ENCODE assay signal across 25 cellular contexts in the genomic region with DNA sequence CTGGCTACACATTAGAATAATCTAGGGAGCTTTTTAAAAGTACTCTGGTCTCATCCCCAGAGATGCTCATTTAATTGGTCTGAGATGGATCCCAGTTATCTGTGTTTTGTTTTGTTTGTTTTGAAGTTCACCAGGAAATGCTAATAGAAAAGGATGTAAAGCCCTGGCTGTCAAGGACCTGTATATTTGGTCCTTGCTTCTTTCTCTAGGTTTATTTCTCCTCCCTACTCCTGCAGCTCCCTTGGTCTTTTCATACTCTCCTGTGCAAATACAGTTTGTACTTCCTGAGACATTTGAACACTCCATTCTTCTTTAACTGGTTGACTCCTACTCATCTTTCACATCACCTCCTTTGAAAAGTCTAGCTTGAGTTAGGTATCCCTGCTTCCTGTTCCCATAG. TPM values are rescaled to one million over a fixed set of nuclear protein-coding genes. Genes with fewer than 3 reads are reported as not detected.
A peak's percentile ranks its signal among the peaks of the same experiment; 100 is the strongest.
DNase-seq lines count a peak whose midpoint lies in the region; ATAC-seq and TF ChIP-seq lines count a peak whose summit lies in the region.
"Had no signal": no experiment of that assay in that cellular context is flagged by ENCODE, and none has a peak within 500 bp of the region (broad histone marks: within the 10 kb centered on the region; RNA-seq: fewer than 3 reads in every experiment).

No MANE protein-coding gene starts in this region.

- H3K27ac Mint-ChIP-seq in activated naive CD8-positive, alpha-beta T cell = peak overlapping the region; percentile 42
- no peak overlapping the region for H3K27ac Mint-ChIP-seq in activated naive CD8-positive, alpha-beta T cell treated with anti-CD3 and anti-CD28 coated beads for 36 hours
- H3K27ac Mint-ChIP-seq: activated T-helper 2 cell treated with anti-CD3 and anti-CD28 coated beads, Interferon-gamma antibody, Interleukin-2, Interleukin-4, amounts not matched to agents 10 μg/mL and 5 μg/mL and 100 μg/mL, durations not matched to agents 14 hours and 24 hours and 36 hours; dendritic cell treated with granulocyte-macrophage colony-stimulating factor and Interleukin-4, amounts not matched to agents 40 ng/mL and 50 ng/mL, for 4 days had no signal

- H3K4ac ChIP-seq in trophoblast cell (ENCODE audit: low read depth, low read length) = peak overlapping the region; percentile 21

- no peak for DNase-seq in activated naive CD8-positive, alpha-beta T cell treated with anti-CD3 and anti-CD28 coated beads for 36 hours
- DNase-seq in coronary artery (ENCODE audit: low spot score) (no peak), trophoblast cell (no peak), omental fat pad (ENCODE audit: low spot score) (no peak)
- DNase-seq: activated CD8-positive, alpha-beta memory T cell treated with anti-CD3 and anti-CD28 coated beads for 24 hours; heart left ventricle; immature natural killer cell; left ventricle myocardium inferior; MG63; mucosa of descending colon; NCI-H1436; pancreas; SHP77; stimulated activated CD4-positive, alpha-beta T cell treated with anti-CD3 and anti-CD28 coated beads, Interleukin-15, amount 100 ng/mL, for 24 hours; SW 1271 had no signal

- H3K9ac ChIP-seq in Loucy (ENCODE audit: low read depth, low read length, poor library complexity, severe bottlenecking) (peak overlapping the region; percentile 87), trophoblast cell (ENCODE audit: low read length) (no peak overlapping the region)

- H3K4me1 ChIP-seq in Loucy (ENCODE audit: insufficient read depth, low read length, poor library complexity, severe bottlenecking) = peaks cover 45% of the 10 kb centered on the region
- no peaks in the 10 kb centered on the region for H3K4me1 ChIP-seq in trophoblast cell (ENCODE audit: control insufficient read depth in 1 of 2, insufficient read depth in 2 of 2, low read length in 2 of 2)

- H3K9me3 ChIP-seq in Loucy (ENCODE audit: insufficient read depth, low read depth, low read length) = no peaks in the 10 kb centered on the region
- peaks cover 3% of the 10 kb centered on the region for H3K9me3 ChIP-seq in trophoblast cell (ENCODE audit: insufficient read depth, low read depth, low read length)
- H3K9me3 ChIP-seq: A549, heart left ventricle, left ventricle myocardium inferior, MG63, mucosa of descending colon, pancreas, suprapubic skin had no signal

- H4K12ac ChIP-seq in trophoblast cell (ENCODE audit: low read depth, low read length) = no peak overlapping the region

- H3K4me2 ChIP-seq in Loucy (ENCODE audit: low read depth, low read length, poor library complexity, severe bottlenecking) (peak overlapping the region; percentile 92), trophoblast cell (ENCODE audit: low read length) (no peak overlapping the region)
- H3K4me2 ChIP-seq: A549 had no signal

- no peaks in the 10 kb centered on the region for H3K27me3 ChIP-seq in Loucy (ENCODE audit: insufficient read depth, low read length, poor library complexity, severe bottlenecking)
- no peaks in the 10 kb centered on the region for H3K27me3 ChIP-seq in trophoblast cell (ENCODE audit: insufficient read depth, low read length)
- H3K27me3 ChIP-seq: heart left ventricle, MG63, pancreas, suprapubic skin had no signal

- H2BK120ac ChIP-seq in trophoblast cell (ENCODE audit: insufficient read depth, low read length, poor library complexity) = no peak overlapping the region

- H3K14ac ChIP-seq in trophoblast cell (ENCODE audit: low read length) = no peak overlapping the region

- H2AFZ ChIP-seq in Loucy (ENCODE audit: low read length) (no peak overlapping the region), trophoblast cell (ENCODE audit: insufficient read depth, low read length, poor library complexity) (no peak overlapping the region)

- H3K4me3 ChIP-seq in Loucy (ENCODE audit: low read length, poor library complexity, severe bottlenecking) = peak overlapping the region; percentile 96
- peak overlapping the region; percentile 15 for H3K4me3 ChIP-seq in coronary artery
- no peak overlapping the region for H3K4me3 ChIP-seq in trophoblast cell (ENCODE audit: low read depth, low read length)
- H3K4me3 ChIP-seq: A549, MG63, mucosa of descending colon, pancreas, suprapubic skin had no signal

- H3K9me2 ChIP-seq in Loucy (replicated peaks; ENCODE audit: low read depth, low read length) = no peaks in the 10 kb centered on the region

- H3K23ac ChIP-seq in trophoblast cell (ENCODE audit: low read length) = no peak overlapping the region

- H3F3A ChIP-seq in Loucy (ENCODE audit: low read depth) = no peaks in the 10 kb centered on the region

- H3K18ac ChIP-seq in trophoblast cell (ENCODE audit: low read length) = no peak overlapping the region

- H2AK5ac ChIP-seq in trophoblast cell (ENCODE audit: low read length) = no peak overlapping the region

- peaks cover 61% of the 10 kb centered on the region for H4K20me1 ChIP-seq in Loucy (ENCODE audit: insufficient read depth, low read length, poor library complexity, severe bottlenecking)

- H3K36me3 Mint-ChIP-seq in activated naive CD8-positive, alpha-beta T cell = no peaks in the 10 kb centered on the region
- peaks cover 2% of the 10 kb centered on the region for H3K36me3 Mint-ChIP-seq in activated naive CD8-positive, alpha-beta T cell treated with anti-CD3 and anti-CD28 coated beads for 36 hours
- H3K36me3 Mint-ChIP-seq: immature natural killer cell had no signal

- ATAC-seq in HG03097 (IDR thresholded peaks at IDR 0.05; ENCODE audit: low FRiP score, unreplicated experiment) (no peak), GM18907 (IDR thresholded peaks at IDR 0.05; ENCODE audit: unreplicated experiment) (no peak), omental fat pad (ENCODE audit: low FRiP score) (no peak)
- ATAC-seq: A549, heart left ventricle, HepG2, mucosa of descending colon, pancreas, sciatic nerve had no signal

- peaks cover 8% of the 10 kb centered on the region for H3K79me1 ChIP-seq in trophoblast cell (ENCODE audit: low read length)

- no peaks in the 10 kb centered on the region for H3K36me3 ChIP-seq in Loucy (ENCODE audit: insufficient read depth, low read length)
- no peaks in the 10 kb centered on the region for H3K36me3 ChIP-seq in trophoblast cell (ENCODE audit: control insufficient read depth in 1 of 2, insufficient read depth in 2 of 2, low read length in 2 of 2)
- H3K36me3 ChIP-seq: heart left ventricle, left ventricle myocardium inferior, MG63, pancreas, suprapubic skin had no signal

- TF ChIP-seq CTCF in Loucy (conservative IDR thresholded peaks at IDR 0.05; ENCODE audit: low read length) = no peak
- no peak for TF ChIP-seq CTCF in coronary artery (IDR thresholded peaks at IDR 0.05)
- no peak for TF ChIP-seq CTCF in omental fat pad (IDR thresholded peaks at IDR 0.05)

- peaks cover 67% of the 10 kb centered on the region for H3K4me1 Mint-ChIP-seq in activated naive CD8-positive, alpha-beta T cell (ENCODE audit: low read depth)
- H3K4me1 Mint-ChIP-seq in activated naive CD8-positive, alpha-beta T cell treated with anti-CD3 and anti-CD28 coated beads for 36 hours = peaks cover 49% of the 10 kb centered on the region

- H3K27me3 Mint-ChIP-seq in activated naive CD8-positive, alpha-beta T cell = no peaks in the 10 kb centered on the region
- H3K27me3 Mint-ChIP-seq in activated naive CD8-positive, alpha-beta T cell treated with anti-CD3 and anti-CD28 coated beads for 36 hours = no peaks in the 10 kb centered on the region
- H3K27me3 Mint-ChIP-seq: dendritic cell treated with granulocyte-macrophage colony-stimulating factor and Interleukin-4, amounts not matched to agents 40 ng/mL and 50 ng/mL, for 4 days had no signal

- H3K9me3 Mint-ChIP-seq in activated naive CD8-positive, alpha-beta T cell (ENCODE audit: low read depth) = no peaks in the 10 kb centered on the region
- no peaks in the 10 kb centered on the region for H3K9me3 Mint-ChIP-seq in activated naive CD8-positive, alpha-beta T cell treated with anti-CD3 and anti-CD28 coated beads for 36 hours
- H3K9me3 Mint-ChIP-seq: activated T-helper 2 cell treated with anti-CD3 and anti-CD28 coated beads, Interferon-gamma antibody, Interleukin-2, Interleukin-4, amounts not matched to agents 10 μg/mL and 5 μg/mL and 100 μg/mL, durations not matched to agents 14 hours and 24 hours and 36 hours; dendritic cell treated with granulocyte-macrophage colony-stimulating factor and Interleukin-4, amounts not matched to agents 40 ng/mL and 50 ng/mL, for 4 days; immature natural killer cell had no signal

- H3K4me3 Mint-ChIP-seq in activated naive CD8-positive, alpha-beta T cell = peak overlapping the region; percentile 43
- no peak overlapping the region for H3K4me3 Mint-ChIP-seq in activated naive CD8-positive, alpha-beta T cell treated with anti-CD3 and anti-CD28 coated beads for 36 hours
- H3K4me3 Mint-ChIP-seq: dendritic cell treated with granulocyte-macrophage colony-stimulating factor and Interleukin-4, amounts not matched to agents 40 ng/mL and 50 ng/mL, for 4 days had no signal

- H4K91ac ChIP-seq in trophoblast cell (ENCODE audit: low read depth, low read length) = no peak overlapping the region

- H3K27ac ChIP-seq in coronary artery (no peak overlapping the region), trophoblast cell (ENCODE audit: low read depth, low read length) (no peak overlapping the region)
- H3K27ac ChIP-seq: A549, heart left ventricle, left ventricle myocardium inferior, pancreas, suprapubic skin had no signal

- no peak overlapping the region for H2BK12ac ChIP-seq in trophoblast cell (ENCODE audit: low read length)

- H3K79me2 ChIP-seq in Loucy (ENCODE audit: insufficient read depth, low read length) (peaks cover 71% of the 10 kb centered on the region), trophoblast cell (ENCODE audit: control insufficient read depth, insufficient read depth, low read length, poor library complexity) (peaks cover 8% of the 10 kb centered on the region)

- no peak overlapping the region for H2BK5ac ChIP-seq in trophoblast cell (ENCODE audit: low read depth, low read length, poor library complexity)

- H4K8ac ChIP-seq in trophoblast cell (ENCODE audit: low read depth, low read length) = no peak overlapping the region

RNA-seq across cellular contexts. Expression of gene PIK3CA, which starts 3.3 kb away (rescaled TPM):
- 10 to 100 TPM; 16.8 to 19.0 TPM for total RNA-seq in activated naive CD8-positive, alpha-beta T cell treated with anti-CD3 and anti-CD28 coated beads for 36 hours
- 9.0 and 9.2 TPM in 2 replicates for polyA plus RNA-seq in trophoblast cell (2013)
- total RNA-seq in omental fat pad = 10 to 100 TPM; 28.8 to 75.6 (median 48.0) TPM
